Comparison of ENCODE assay signal across 21 cellular contexts in genomic region chr14:89372156-89372555, GRCh38. TPM values are rescaled to one million over a fixed set of nuclear protein-coding genes. Genes with fewer than 3 reads are reported as not detected.
DNase-seq lines count a peak whose midpoint lies in the region; ATAC-seq and TF ChIP-seq lines count a peak whose summit lies in the region.
"Had no signal": no experiment of that assay in that cellular context is flagged by ENCODE, and none has a peak within 500 bp of the region (broad histone marks: within the 10 kb centered on the region; RNA-seq: fewer than 3 reads in every experiment).

No MANE protein-coding gene starts in this region.

- H3K9ac ChIP-seq in endodermal cell (ENCODE audit: extremely low read depth, low read length, poor library complexity, severe bottlenecking), result no peak overlapping the region
- H3K9ac ChIP-seq: neural progenitor cell had no signal

- no peak for ATAC-seq in CD8-positive, alpha-beta T cell
- ATAC-seq in RWPE2 (ENCODE audit: low read depth), result peak; percentile 42; the same call in 1 of the 3 replicates
- no peak for ATAC-seq in natural killer cell treated with Interleukin-12 subunit alpha and Interleukin-12 subunit beta and Interleukin-15 and Interleukin-18, amount 100 ng/mL, for 72 hours
- ATAC-seq: HepG2, right cardiac atrium had no signal

- H3K36me3 Mint-ChIP-seq in CD8-positive, alpha-beta T cell, result peaks cover 14% of the 10 kb centered on the region
- H3K36me3 Mint-ChIP-seq in endodermal cell (ENCODE audit: low read depth), result peaks cover 6% of the 10 kb centered on the region
- peaks cover 6% of the 10 kb centered on the region for H3K36me3 Mint-ChIP-seq in natural killer cell treated with Interleukin-12 subunit alpha and Interleukin-12 subunit beta and Interleukin-15 and Interleukin-18, amount 100 ng/mL, for 72 hours

- intact Hi-C loops in CD8-positive, alpha-beta T cell (cut with DNase I, micrococcal nuclease), result no loop called here
- intact Hi-C loops in A673 (cut with micrococcal nuclease; ENCODE audit: unreplicated experiment), result no loop called here

- H3K36me3 ChIP-seq in CD8-positive, alpha-beta T cell (ENCODE audit: insufficient read depth, low read length), result no peaks in the 10 kb centered on the region
- H3K36me3 ChIP-seq in RWPE2 (ENCODE audit: low read depth) (no peaks in the 10 kb centered on the region), endodermal cell (ENCODE audit: control insufficient read depth, insufficient read depth, low read length) (no peaks in the 10 kb centered on the region), A673 (ENCODE audit: insufficient read depth, low read length, poor library complexity, severe bottlenecking) (no peaks in the 10 kb centered on the region)
- H3K36me3 ChIP-seq: neural progenitor cell had no signal

- POLR2A ChIA-PET in CD8-positive, alpha-beta T cell (lab: Charles Lee), result no interaction called here
- POLR2A ChIA-PET in A673 (lab: Charles Lee; ENCODE audit: low non-redundant PET), result no interaction called here

- no peak for TF ChIP-seq CTCF in CD8-positive, alpha-beta T cell (IDR thresholded peaks at IDR 0.05)
- no peak for TF ChIP-seq CTCF in RWPE2 (IDR thresholded peaks at IDR 0.05; ENCODE audit: poor library complexity, severe bottlenecking)
- no peak for TF ChIP-seq CTCF in endodermal cell (conservative IDR thresholded peaks at IDR 0.05)
- no peak for TF ChIP-seq CTCF in A673 (conservative IDR thresholded peaks at IDR 0.05; ENCODE audit: low read depth, low read length)

- no peaks in the 10 kb centered on the region for H3K27me3 ChIP-seq in CD8-positive, alpha-beta T cell (ENCODE audit: insufficient read depth, low read length)
- H3K27me3 ChIP-seq in RWPE2 (ENCODE audit: insufficient read depth, poor library complexity, severe bottlenecking), result no peaks in the 10 kb centered on the region
- H3K27me3 ChIP-seq in endodermal cell (ENCODE audit: control insufficient read depth, insufficient read depth, low read length, poor library complexity, severe bottlenecking), result no peaks in the 10 kb centered on the region
- H3K27me3 ChIP-seq in A673 (replicated peaks; ENCODE audit: insufficient read depth, low read depth, low read length, poor library complexity), result no peaks in the 10 kb centered on the region
- H3K27me3 ChIP-seq: neural progenitor cell had no signal

- peak overlapping the region; percentile 76 for H3K27ac Mint-ChIP-seq in CD8-positive, alpha-beta T cell
- H3K27ac Mint-ChIP-seq in endodermal cell, result peak overlapping the region; percentile 64
- H3K27ac Mint-ChIP-seq in natural killer cell treated with Interleukin-12 subunit alpha and Interleukin-12 subunit beta and Interleukin-15 and Interleukin-18, amount 100 ng/mL, for 72 hours, result peak overlapping the region; percentile 38 to 82
- H3K27ac Mint-ChIP-seq: neural progenitor cell had no signal

- peaks cover 2% of the 10 kb centered on the region for H3K9me3 Mint-ChIP-seq in CD8-positive, alpha-beta T cell
- H3K9me3 Mint-ChIP-seq in endodermal cell, result peaks cover 8% of the 10 kb centered on the region
- no peaks in the 10 kb centered on the region for H3K9me3 Mint-ChIP-seq in natural killer cell treated with Interleukin-12 subunit alpha and Interleukin-12 subunit beta and Interleukin-15 and Interleukin-18, amount 100 ng/mL, for 72 hours

- CTCF ChIA-PET in CD8-positive, alpha-beta T cell (lab: Charles Lee), result no interaction called here
- CTCF ChIA-PET in A673 (lab: Charles Lee), result no interaction called here

- H3K4me1 ChIP-seq in CD8-positive, alpha-beta T cell (ENCODE audit: insufficient read depth, low read length), result peaks cover 10% of the 10 kb centered on the region
- H3K4me1 ChIP-seq in RWPE2 (ENCODE audit: insufficient read depth, poor library complexity, severe bottlenecking), result peaks cover 20% of the 10 kb centered on the region
- H3K4me1 ChIP-seq in endodermal cell (ENCODE audit: control insufficient read depth, insufficient read depth, low read length), result peaks cover 5% of the 10 kb centered on the region
- peaks cover 5% of the 10 kb centered on the region for H3K4me1 ChIP-seq in A673 (ENCODE audit: insufficient read depth, low read length, poor library complexity, severe bottlenecking)

- WGBS in endodermal cell (ENCODE audit: insufficient coverage in 1 of 2, insufficient read length in 1 of 2), 2 experiments, result 95 to 100% methylated on average over 1 to 3 of the region's 3 CpGs

- H3K27ac ChIP-seq in CD8-positive, alpha-beta T cell (ENCODE audit: low read depth, low read length), result no peak overlapping the region
- H3K27ac ChIP-seq in RWPE2 (ENCODE audit: poor library complexity, severe bottlenecking) (no peak overlapping the region), endodermal cell (ENCODE audit: low read depth, low read length) (no peak overlapping the region), A673 (ENCODE audit: low read depth, low read length, poor library complexity, severe bottlenecking) (no peak overlapping the region), substantia nigra (ENCODE audit: low read depth, low read length, poor library complexity, severe bottlenecking) (no peak overlapping the region)
- H3K27ac ChIP-seq: neural progenitor cell had no signal

- no peak overlapping the region for H3K4me3 Mint-ChIP-seq in CD8-positive, alpha-beta T cell
- no peak overlapping the region for H3K4me3 Mint-ChIP-seq in endodermal cell
- peak overlapping the region; percentile 44 for H3K4me3 Mint-ChIP-seq in natural killer cell treated with Interleukin-12 subunit alpha and Interleukin-12 subunit beta and Interleukin-15 and Interleukin-18, amount 100 ng/mL, for 72 hours
- H3K4me3 Mint-ChIP-seq: CD14-positive monocyte, neural progenitor cell had no signal

- H3K4me3 ChIP-seq in CD8-positive, alpha-beta T cell (ENCODE audit: low read depth, low read length), result no peak overlapping the region
- H3K4me3 ChIP-seq in RWPE2 (ENCODE audit: severe bottlenecking) (no peak overlapping the region), endodermal cell (ENCODE audit: low read length) (no peak overlapping the region), A673 (ENCODE audit: low read depth, low read length, poor library complexity, severe bottlenecking) (no peak overlapping the region)
- H3K4me3 ChIP-seq: lung, neural progenitor cell had no signal

- peaks cover 62% of the 10 kb centered on the region for H3K4me1 Mint-ChIP-seq in CD8-positive, alpha-beta T cell (ENCODE audit: low read depth)
- H3K4me1 Mint-ChIP-seq in endodermal cell, result peaks cover 38% of the 10 kb centered on the region
- H3K4me1 Mint-ChIP-seq in natural killer cell treated with Interleukin-12 subunit alpha and Interleukin-12 subunit beta and Interleukin-15 and Interleukin-18, amount 100 ng/mL, for 72 hours (ENCODE audit: low read depth in 2 of 2), result peaks cover 43 to 53% of the 10 kb centered on the region in 2 donors

- no peaks in the 10 kb centered on the region for H3K27me3 Mint-ChIP-seq in CD8-positive, alpha-beta T cell (ENCODE audit: low read depth)
- H3K27me3 Mint-ChIP-seq in endodermal cell (ENCODE audit: insufficient read depth), result no peaks in the 10 kb centered on the region
- H3K27me3 Mint-ChIP-seq in natural killer cell treated with Interleukin-12 subunit alpha and Interleukin-12 subunit beta and Interleukin-15 and Interleukin-18, amount 100 ng/mL, for 72 hours, result no peaks in the 10 kb centered on the region

- no peaks in the 10 kb centered on the region for H3K9me3 ChIP-seq in CD8-positive, alpha-beta T cell (ENCODE audit: low read length)
- H3K9me3 ChIP-seq in RWPE2 (ENCODE audit: severe bottlenecking) (no peaks in the 10 kb centered on the region), endodermal cell (ENCODE audit: control insufficient read depth, low read length) (peaks cover 20% of the 10 kb centered on the region), A673 (ENCODE audit: low read depth, low read length, poor library complexity, severe bottlenecking) (no peaks in the 10 kb centered on the region)

- no TSS peak for BruUV-seq in A673 (replicated peaks; lab: Mats Ljungman, UMichigan)

- no peak for DNase-seq in CD8-positive, alpha-beta T cell
- no peak for DNase-seq in RWPE2 (ENCODE audit: low spot score)
- no peak for DNase-seq in endodermal cell
- no peak for DNase-seq in natural killer cell treated with Interleukin-12 subunit alpha and Interleukin-12 subunit beta and Interleukin-15 and Interleukin-18, amount 100 ng/mL, for 72 hours (ENCODE audit: low spot score)
- DNase-seq in A673 (ENCODE audit: low spot score), result no peak
- DNase-seq in substantia nigra (lab: John Stamatoyannopoulos, UW), result no peak
- no peak for DNase-seq in activated effector memory CD4-positive, alpha-beta T cell treated with Interleukin-2 at 50 U/mL for 16 hours
- DNase-seq in effector CD8-positive, alpha-beta T cell (lab: John Stamatoyannopoulos, UW), result no peak
- DNase-seq: activated CD4-positive, alpha-beta T cell treated with anti-CD3 and anti-CD28 coated beads for 4 hours; activated T-cell treated with anti-CD3 and anti-CD28 coated beads for 4 hours; MM.1S; NCI-H1694 treated with DMSO at 0.1 percent for 48 hours; NCI-H446 treated with DMSO at 0.1 percent for 48 hours; right cardiac atrium; SIG-M5; stimulated activated CD4-positive, alpha-beta T cell treated with anti-CD3 and anti-CD28 coated beads, Interleukin-4, amount 100 ng/mL, for 1 hour; T-helper 9 cell had no signal

RNA-seq across cellular contexts. Expression of gene FOXN3, which starts 44.9 kb away (rescaled TPM):
- total RNA-seq in CD8-positive, alpha-beta T cell, result 100 to 1,000 TPM; 134 to 139 TPM
- 10 to 100 TPM; 61.2 to 84.1 TPM for total RNA-seq in endodermal cell
- polyA plus RNA-seq in endodermal cell (2013, experiment 1 of 2), result 44.3 TPM
- polyA plus RNA-seq in endodermal cell (2013, experiment 2 of 2), result 37.3 TPM
- 100 to 1,000 TPM; 127 to 133 TPM for total RNA-seq in natural killer cell treated with Interleukin-12 subunit alpha and Interleukin-12 subunit beta and Interleukin-15 and Interleukin-18, amount 100 ng/mL, for 72 hours
- total RNA-seq in A673 (2021), result 15.3 and 21.9 TPM in 2 replicates
